ENCODE assay signal across 1 cellular context in the genomic region with DNA sequence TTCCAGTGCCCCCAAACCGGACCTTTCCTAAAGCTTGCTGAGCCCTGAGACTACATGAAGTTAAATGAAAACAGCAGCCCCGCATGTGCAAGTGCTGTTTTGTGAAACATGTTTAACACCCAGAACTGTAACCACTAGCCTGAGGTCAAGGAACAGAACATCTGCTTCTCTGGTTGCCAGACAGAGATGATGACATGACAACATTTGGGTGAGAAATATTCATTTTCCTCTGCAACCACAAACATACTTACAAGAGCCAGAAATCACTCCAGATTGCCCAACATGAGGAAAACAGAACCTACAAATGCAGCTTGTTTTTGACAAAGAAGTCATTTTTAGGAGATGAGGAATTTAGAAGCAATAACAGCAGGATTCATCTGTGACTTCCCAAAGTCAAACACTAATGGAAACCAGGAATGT.
TF ChIP-seq lines count a peak whose summit lies in the region.

No MANE protein-coding gene starts in this region.

TF ChIP-seq in HepG2, 621 proteins besides CTCF, POLR2A, EP300 and RAD21 (continued from another document):
- no peak for TF ChIP-seq ARHGAP35 (CRISPR knock-in tag; IDR thresholded peaks at IDR 0.05; ENCODE audit: borderline replicate concordance)
- no peak for TF ChIP-seq ZNF256 (CRISPR knock-in tag; conservative IDR thresholded peaks at IDR 0.05)
- no peak for TF ChIP-seq ZBTB20 (CRISPR knock-in tag; IDR thresholded peaks at IDR 0.05; ENCODE audit: borderline replicate concordance, low read depth)
- TF ChIP-seq ZNF713 (CRISPR knock-in tag; IDR thresholded peaks at IDR 0.05) = no peak
- TF ChIP-seq MEF2D (CRISPR knock-in tag; IDR thresholded peaks at IDR 0.05) = no peak
